In the genomic region with DNA sequence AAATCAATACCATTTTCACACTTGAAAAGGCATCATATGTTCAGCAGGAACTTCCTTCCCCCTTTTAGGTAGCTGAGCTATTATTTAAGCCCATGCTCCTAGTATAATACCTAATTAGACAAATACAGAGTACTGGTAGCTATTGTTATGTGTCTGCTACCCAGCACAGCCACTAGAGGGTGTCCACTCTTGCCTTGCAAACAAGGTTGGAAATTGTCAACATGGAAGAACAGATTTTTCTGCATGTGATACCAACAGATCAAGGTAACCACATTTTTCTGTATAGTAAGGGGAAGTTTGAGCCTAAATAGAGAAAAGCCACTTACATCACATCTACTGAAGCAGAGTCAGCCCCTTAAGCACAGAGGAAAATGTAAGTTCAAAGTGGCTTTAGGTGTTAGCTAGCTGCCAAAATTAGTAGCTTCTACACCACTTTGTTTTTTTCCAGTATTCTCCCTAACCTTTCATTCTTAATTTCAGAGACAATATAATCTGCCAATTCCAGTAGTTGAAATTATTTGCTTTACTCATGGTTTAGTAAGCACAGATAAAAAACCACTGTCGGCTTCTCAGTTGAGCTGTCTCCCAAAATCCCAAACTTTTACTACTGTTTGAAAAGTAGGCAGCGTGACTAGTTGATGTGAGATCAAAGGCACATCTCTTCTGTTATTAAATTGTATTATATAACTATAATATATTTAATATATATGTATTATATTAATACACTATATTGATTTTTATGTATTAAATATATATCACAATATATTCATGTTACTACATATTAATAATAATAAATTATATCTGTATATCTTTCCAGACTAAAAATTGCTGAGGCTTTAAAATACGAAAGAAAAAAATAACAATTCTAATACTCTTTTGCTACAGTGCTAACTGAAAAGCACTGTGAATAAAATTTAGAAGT, we compare ENCODE assay signal across 8 cellular contexts. TPM values are rescaled to one million over a fixed set of nuclear protein-coding genes. Genes with fewer than 3 reads are reported as not detected.
DNase-seq lines count a peak whose midpoint lies in the region; ATAC-seq lines count a peak whose summit lies in the region.

No MANE protein-coding gene starts in this region.

- no peaks in the 10 kb centered on the region for H3K4me1 Mint-ChIP-seq in activated T-helper 17 cell treated with anti-CD3 and anti-CD28 coated beads, Interleukin-2, amount 50 U/mL, for 72 hours

- no peaks in the 10 kb centered on the region for H3K9me3 Mint-ChIP-seq in activated T-helper 17 cell treated with anti-CD3 and anti-CD28 coated beads, Interleukin-2, amount 50 U/mL, for 72 hours

- H3K36me3 Mint-ChIP-seq in activated T-helper 17 cell treated with anti-CD3 and anti-CD28 coated beads, Interleukin-2, amount 50 U/mL, for 72 hours (ENCODE audit: low read depth), result no peaks in the 10 kb centered on the region

- H3K4me3 Mint-ChIP-seq in activated T-helper 17 cell treated with anti-CD3 and anti-CD28 coated beads, Interleukin-2, amount 50 U/mL, for 72 hours, result no peak overlapping the region

- H3K27me3 Mint-ChIP-seq in activated T-helper 17 cell treated with anti-CD3 and anti-CD28 coated beads, Interleukin-2, amount 50 U/mL, for 72 hours, result peaks cover 10% of the 10 kb centered on the region

- ATAC-seq in GM19438 (IDR thresholded peaks at IDR 0.05; ENCODE audit: low read depth, unreplicated experiment) (peak; percentile 83), HG03432 (IDR thresholded peaks at IDR 0.05; ENCODE audit: unreplicated experiment) (peak; percentile 94)
- peak; percentile 43 for ATAC-seq in activated T-helper 17 cell treated with anti-CD3 and anti-CD28 coated beads, Interleukin-2, amount 50 U/mL, for 72 hours (replicated peaks)

- no peak overlapping the region for H3K4me3 ChIP-seq in NT2/D1 (ENCODE audit: insufficient read length, low read depth)

- DNase-seq in Daoy (ENCODE audit: low read depth), result peak; percentile 39
- peak; percentile 27 for DNase-seq in NT2/D1 (ENCODE audit: low read depth, low spot score)
- peak; percentile 57 for DNase-seq in foreskin melanocyte
- peak in 7 of 10 donors; percentile 16 to 83 (median 44) for DNase-seq in posterior cingulate gyrus
- no peak for DNase-seq in OCI-M2 (lab: John Stamatoyannopoulos, UW; ENCODE audit: unreplicated experiment)

- H3K27me3 ChIP-seq in NT2/D1 (ENCODE audit: insufficient read depth, insufficient read length), result no peaks in the 10 kb centered on the region

- no peaks in the 10 kb centered on the region for H3K4me1 ChIP-seq in NT2/D1 (ENCODE audit: insufficient read depth, insufficient read length)

- no peak overlapping the region for H3K27ac Mint-ChIP-seq in activated T-helper 17 cell treated with anti-CD3 and anti-CD28 coated beads, Interleukin-2, amount 50 U/mL, for 72 hours

- no peaks in the 10 kb centered on the region for H3K9me3 ChIP-seq in NT2/D1 (ENCODE audit: insufficient read depth, low read length)

- no peaks in the 10 kb centered on the region for H3K36me3 ChIP-seq in NT2/D1 (ENCODE audit: insufficient read depth, insufficient read length, low read length)

- intact Hi-C loops in posterior cingulate gyrus (cut with DNase I), result loop anchor here (2.0 to 10.0 kb wide), 3 partner anchors 70 to 354 kb away; no protein-coding TSS in a partner anchor

- no peak overlapping the region for H3K9ac ChIP-seq in NT2/D1 (ENCODE audit: insufficient read length, low read depth)

RNA-seq across cellular contexts. Expression of a gene that starts 38.2 kb away (rescaled TPM):
- 0.11 TPM in 1 of 2 replicates, not detected in the other for total RNA-seq in Daoy (2014; rRNA removed; shearing (Covaris generic))
- not detected for total RNA-seq in activated T-helper 17 cell treated with anti-CD3 and anti-CD28 coated beads, Interleukin-2, amount 50 U/mL, for 72 hours

Comparison
In these comparisons a context has a peak if more than half of its experiments do, and no peak if none do; other contexts are left out.
1. ATAC-seq: peak in every context shown above with its lines; median percentile 94 in HG03432; 83 in GM19438; 43 in activated T-helper 17 cell treated with anti-CD3 and anti-CD28 coated beads, Interleukin-2, amount 50 U/mL, for 72 hours.